ENCODE assay signal across 1 cellular context in genomic region chr10:62106929-62107519, GRCh38.
TF ChIP-seq lines count a peak whose summit lies in the region.

No MANE protein-coding gene starts in this region.

TF ChIP-seq in IMR-90, 13 proteins besides CTCF, POLR2A, EP300 and RAD21:
- TF ChIP-seq ELK1 (IDR thresholded peaks at IDR 0.05; ENCODE audit: borderline replicate concordance, low read depth, low read length) (no peak), RFX5 (IDR thresholded peaks at IDR 0.05; ENCODE audit: low read depth, low read length) (no peak), USF2 (IDR thresholded peaks at IDR 0.05; ENCODE audit: low read depth, low read length) (no peak), SMC3 (IDR thresholded peaks at IDR 0.05; ENCODE audit: low read depth, low read length) (no peak), BHLHE40 (IDR thresholded peaks at IDR 0.05; ENCODE audit: low read depth, low read length) (no peak), RCOR1 (IDR thresholded peaks at IDR 0.05; ENCODE audit: insufficient replicate concordance, low read length) (no peak), MXI1 (IDR thresholded peaks at IDR 0.05; ENCODE audit: borderline replicate concordance, low read depth, low read length) (no peak), FOS (IDR thresholded peaks at IDR 0.05; ENCODE audit: low read depth, low read length) (no peak)
TF ChIP-seq in IMR-90: peak in this region for 0.
